Comparison of ENCODE assay signal across 16 cellular contexts in genomic region chr1:203197625-203198024, GRCh38. TPM values are rescaled to one million over a fixed set of nuclear protein-coding genes. Genes with fewer than 3 reads are reported as not detected.
DNase-seq lines count a peak whose midpoint lies in the region; ATAC-seq and TF ChIP-seq lines count a peak whose summit lies in the region.
"Had no signal": no experiment of that assay in that cellular context is flagged by ENCODE, and none has a peak within 500 bp of the region (broad histone marks: within the 10 kb centered on the region; RNA-seq: fewer than 3 reads in every experiment).

No MANE protein-coding gene starts in this region.

- no peaks in the 10 kb centered on the region for H3K36me3 Mint-ChIP-seq in T-helper 2 cell treated with Interferon-gamma antibody and Interleukin-4, amounts not matched to agents 5 μg/mL and 100 μg/mL, for 36 hours (ENCODE audit: low read depth)
- no peaks in the 10 kb centered on the region for H3K36me3 Mint-ChIP-seq in H9 (ENCODE audit: insufficient read depth in 1 of 3, low read depth in 3 of 3)

- H2BK12ac ChIP-seq in H9 (ENCODE audit: insufficient read length, low read depth, low read length), result no peak overlapping the region

- peaks cover 9% of the 10 kb centered on the region for H3K27me3 Mint-ChIP-seq in T-helper 2 cell treated with Interferon-gamma antibody and Interleukin-4, amounts not matched to agents 5 μg/mL and 100 μg/mL, for 36 hours (ENCODE audit: low read depth)
- H3K27me3 Mint-ChIP-seq in H9 (ENCODE audit: low read depth), result peaks cover 17% of the 10 kb centered on the region

- no peak overlapping the region for H3K4me3 ChIP-seq in GM23248
- H3K4me3 ChIP-seq in SJCRH30, result no peak overlapping the region
- H3K4me3 ChIP-seq in fibroblast of villous mesenchyme (ENCODE audit: low read depth, low read length), result no peak overlapping the region
- H3K4me3 ChIP-seq: left ventricle myocardium inferior, pancreas had no signal

- H2BK15ac ChIP-seq in H9 (ENCODE audit: low read depth, low read length), result no peak overlapping the region

- H4K5ac ChIP-seq in H9 (ENCODE audit: insufficient read length, low read depth, low read length), result no peak overlapping the region

- WGBS in GM23248 (ENCODE audit: low coverage in 1 of 2, low lambda C conversion rate in 2 of 2, missing lambda C conversion rate in 2 of 2), 2 experiments, result 2 to 5% methylated on average over 3 of the region's 3 CpGs
- WGBS in H9 (ENCODE audit: extremely low coverage, insufficient read length, low lambda C conversion rate), result no CpG with 5 or more reads among the region's 3 CpGs

- H3K27ac ChIP-seq in GM23248, result peak overlapping the region; percentile 35; the same call in 1 of the 2 replicates
- H3K27ac ChIP-seq in SJCRH30, result no peak overlapping the region
- H3K27ac ChIP-seq in H9 (ENCODE audit: insufficient read length, low read depth, low read length), result no peak overlapping the region
- H3K27ac ChIP-seq: epithelial cell of prostate, left ventricle myocardium inferior, pancreas had no signal

- H3K23me2 ChIP-seq in H9 (ENCODE audit: insufficient read length, low read depth, low read length, poor library complexity, severe bottlenecking), result no peaks in the 10 kb centered on the region

- no peaks in the 10 kb centered on the region for H3K9me2 ChIP-seq in GM23248 (ENCODE audit: insufficient read depth)

- in situ Hi-C loops in GM23248 (cut with MboI), result no loop called here

- no peak overlapping the region for H4K91ac ChIP-seq in H9 (ENCODE audit: insufficient read length, low read depth, low read length)

- no peaks in the 10 kb centered on the region for H3K36me3 ChIP-seq in GM23248 (ENCODE audit: low read depth)
- no peaks in the 10 kb centered on the region for H3K36me3 ChIP-seq in SJCRH30
- H3K36me3 ChIP-seq: left ventricle myocardium inferior, pancreas had no signal

- no peak overlapping the region for H2BK20ac ChIP-seq in H9 (ENCODE audit: low read depth, low read length, poor library complexity, severe bottlenecking)

- H4K8ac ChIP-seq in H9 (replicated peaks; ENCODE audit: insufficient read length, low read depth, low read length), result no peak overlapping the region

- H3K56ac ChIP-seq in H9 (ENCODE audit: insufficient read length, low read depth, low read length), result no peak overlapping the region

- no peak overlapping the region for H2BK5ac ChIP-seq in H9 (ENCODE audit: insufficient read length, low read length)

- no peak overlapping the region for H3K23ac ChIP-seq in H9 (ENCODE audit: insufficient read length, low read depth, low read length)

- no peak overlapping the region for H3K14ac ChIP-seq in H9 (ENCODE audit: insufficient read depth, low read length)

- DNase-seq in GM23248 (peak; percentile 89), SJCRH30 (peak; percentile 60 to 68), fibroblast of villous mesenchyme (ENCODE audit: low read depth) (peak; percentile 86), H9 (no peak), CD1c-positive myeloid dendritic cell (ENCODE audit: extremely low spot score) (no peak)
- peak; percentile 33 for DNase-seq in stimulated activated naive CD8-positive, alpha-beta T cell treated with anti-CD3 and anti-CD28 coated beads, Interleukin-15, Interleukin-2, amounts not matched to agents 100 U/mL and 50 U/mL, for 24 hours
- no peak for DNase-seq in T-helper 2 cell treated with Interferon-gamma antibody and Interleukin-4, amounts not matched to agents 5 μg/mL and 100 μg/mL, for 36 hours (ENCODE audit: low spot score)
- DNase-seq: anterior cingulate cortex; left ventricle myocardium inferior; NCI-H82; stimulated activated CD4-positive, alpha-beta T cell treated with anti-CD3 and anti-CD28 coated beads, Interleukin-4, amount 100 ng/mL, for 4 hours; T-helper 1 cell had no signal

- H3K27ac Mint-ChIP-seq in T-helper 2 cell treated with Interferon-gamma antibody and Interleukin-4, amounts not matched to agents 5 μg/mL and 100 μg/mL, for 36 hours, result no peak overlapping the region
- H3K27ac Mint-ChIP-seq in H9, result no peak overlapping the region

- H3K18ac ChIP-seq in H9 (ENCODE audit: insufficient read length, low read depth, low read length), result no peak overlapping the region

- H3K9me3 Mint-ChIP-seq in T-helper 2 cell treated with Interferon-gamma antibody and Interleukin-4, amounts not matched to agents 5 μg/mL and 100 μg/mL, for 36 hours, result no peaks in the 10 kb centered on the region
- peaks cover 2 to 3% of the 10 kb centered on the region in 2 experiments; a peak in 3 of 5 replicates for H3K9me3 Mint-ChIP-seq in H9

- H3K9ac ChIP-seq in GM23248, result peak overlapping the region; percentile 8; the same call in 1 of the 2 replicates
- H3K9ac ChIP-seq in H9 (ENCODE audit: extremely low read depth, insufficient read length, low read length), result no peak overlapping the region

- no peak overlapping the region for H2BK120ac ChIP-seq in H9 (ENCODE audit: low read depth, low read length, poor library complexity, severe bottlenecking)

- no peaks in the 10 kb centered on the region for H3K79me2 ChIP-seq in GM23248 (ENCODE audit: insufficient read depth)
- H3K79me2 ChIP-seq in H9 (ENCODE audit: insufficient read depth, low read length), result no peaks in the 10 kb centered on the region

- no peak overlapping the region for H3T11ph ChIP-seq in H9 (ENCODE audit: low read length)

- no peaks in the 10 kb centered on the region for H3K4me1 Mint-ChIP-seq in T-helper 2 cell treated with Interferon-gamma antibody and Interleukin-4, amounts not matched to agents 5 μg/mL and 100 μg/mL, for 36 hours (ENCODE audit: low read depth)
- H3K4me1 Mint-ChIP-seq in H9, result peaks cover 2 to 7% of the 10 kb centered on the region in 2 experiments; a peak in 2 of 4 replicates

- H3K79me1 ChIP-seq in H9 (ENCODE audit: insufficient read depth, low read depth, low read length, poor library complexity, severe bottlenecking), result no peaks in the 10 kb centered on the region

- H3K9me3 ChIP-seq in GM23248 (ENCODE audit: low read depth) (no peaks in the 10 kb centered on the region), SJCRH30 (replicated peaks) (peaks cover 3% of the 10 kb centered on the region), H9 (ENCODE audit: control insufficient read depth, low read depth, low read length) (no peaks in the 10 kb centered on the region)
- H3K9me3 ChIP-seq: left ventricle myocardium inferior, pancreas had no signal

- peak; percentile 73 for ATAC-seq in stimulated activated naive CD8-positive, alpha-beta T cell treated with anti-CD3 and anti-CD28 coated beads, Interleukin-15, Interleukin-2, amounts not matched to agents 100 U/mL and 50 U/mL, for 24 hours
- ATAC-seq: pancreas had no signal

- H2AFZ ChIP-seq in GM23248 (0 out of 2 replicates have a peak overlapping the region, but pooled peaks have one; percentile 5), H9 (ENCODE audit: low read length) (no peak overlapping the region)

- peak overlapping the region; percentile 65 for H3K4me2 ChIP-seq in GM23248 (ENCODE audit: unreplicated experiment)
- no peak overlapping the region for H3K4me2 ChIP-seq in H9 (ENCODE audit: insufficient read depth, insufficient read length, low read length)

- no peak overlapping the region for H2AK5ac ChIP-seq in H9 (ENCODE audit: insufficient read length, low read length)

- TF ChIP-seq CTCF in fibroblast of villous mesenchyme (IDR thresholded peaks at IDR 0.05; ENCODE audit: insufficient read depth, low read depth, low read length) (no peak), H9 (conservative IDR thresholded peaks at IDR 0.05) (no peak)

- H3K27me3 ChIP-seq in GM23248 (replicated peaks; ENCODE audit: insufficient read depth) (no peaks in the 10 kb centered on the region), SJCRH30 (no peaks in the 10 kb centered on the region), H9 (ENCODE audit: insufficient read depth, low read length) (no peaks in the 10 kb centered on the region)
- H3K27me3 ChIP-seq: pancreas had no signal

- H3K4ac ChIP-seq in H9 (ENCODE audit: low read depth, low read length), result no peak overlapping the region

- no peak overlapping the region for H3K4me3 Mint-ChIP-seq in T-helper 2 cell treated with Interferon-gamma antibody and Interleukin-4, amounts not matched to agents 5 μg/mL and 100 μg/mL, for 36 hours
- H3K4me3 Mint-ChIP-seq in H9, result no peak overlapping the region

- H4K20me1 ChIP-seq in GM23248 (ENCODE audit: insufficient read depth), result no peaks in the 10 kb centered on the region
- no peaks in the 10 kb centered on the region for H4K20me1 ChIP-seq in H9 (ENCODE audit: control insufficient read depth, insufficient read depth, insufficient read length)

- H3F3A ChIP-seq in GM23248 (ENCODE audit: insufficient read depth), result peaks cover 44% of the 10 kb centered on the region

- H3K4me1 ChIP-seq in GM23248 (ENCODE audit: insufficient read depth) (peaks cover 62% of the 10 kb centered on the region), SJCRH30 (peaks cover 39% of the 10 kb centered on the region), H9 (ENCODE audit: insufficient read depth, low read length) (no peaks in the 10 kb centered on the region)
- H3K4me1 ChIP-seq: pancreas had no signal

RNA-seq across cellular contexts. Expression of gene CHI3L1, which starts 11.1 kb away (rescaled TPM):
- 0.22 and 0.63 TPM in 2 replicates for total RNA-seq in GM23248 (2014; rRNA removed; shearing (Covaris generic))
- 0.23 TPM in 1 of 2 replicates, not detected in the other for polyA plus RNA-seq in GM23248 (2016; fragmentation: Nextera tagmentation; extraction: Ambion mirVana)
- total RNA-seq in SJCRH30 (2014; rRNA removed; shearing (Covaris generic)), result not detected in 2 replicates
- total RNA-seq in fibroblast of villous mesenchyme (15.8 and 136 TPM in 2 replicates), H9 (2021) (not detected in 2 replicates)
- total RNA-seq: activated CD8-positive, alpha-beta memory T cell treated with anti-CD3 and anti-CD28 coated beads for 36 hours; left ventricle myocardium inferior had no signal

RNA-seq across cellular contexts. Expression of gene MYBPH, which starts 22.0 kb away (rescaled TPM):
- total RNA-seq in GM23248 (2014; rRNA removed; shearing (Covaris generic)), result 0.11 and 1.4 TPM in 2 replicates
- polyA plus RNA-seq in GM23248 (2016; fragmentation: Nextera tagmentation; extraction: Ambion mirVana), result 0.34 and 0.89 TPM in 2 replicates
- total RNA-seq in SJCRH30 (2014; rRNA removed; shearing (Covaris generic)), result 1.1 and 1.8 TPM in 2 replicates
- 0.32 and 0.43 TPM in 2 replicates for total RNA-seq in fibroblast of villous mesenchyme
- total RNA-seq in H9 (2021), result not detected in 2 replicates
- total RNA-seq: activated CD8-positive, alpha-beta memory T cell treated with anti-CD3 and anti-CD28 coated beads for 36 hours; left ventricle myocardium inferior; pancreas; temporal lobe had no signal
- polyA plus RNA-seq: pancreas had no signal

RNA-seq across cellular contexts. Expression of gene CHIT1, which starts 31.8 kb away (rescaled TPM):
- not detected in 2 replicates for total RNA-seq in GM23248 (2014; rRNA removed; shearing (Covaris generic))
- polyA plus RNA-seq in GM23248 (2016; fragmentation: Nextera tagmentation; extraction: Ambion mirVana), result not detected in 2 replicates
- 0.08 and 0.18 TPM in 2 replicates for total RNA-seq in SJCRH30 (2014; rRNA removed; shearing (Covaris generic))
- under 0.01 TPM in 1 of 2 replicates, not detected in the other for total RNA-seq in fibroblast of villous mesenchyme
- total RNA-seq in H9 (2021), result not detected in 2 replicates
- total RNA-seq: left ventricle myocardium inferior had no signal

Comparison
In these comparisons a context has a peak if more than half of its experiments do, and no peak if none do; other contexts are left out.
1. DNase-seq: peak in GM23248 (single experiment), SJCRH30 (2 of 2), fibroblast of villous mesenchyme (single experiment) and stimulated activated naive CD8-positive, alpha-beta T cell treated with anti-CD3 and anti-CD28 coated beads, Interleukin-15, Interleukin-2, amounts not matched to agents 100 U/mL and 50 U/mL, for 24 hours (single experiment); none in T-helper 2 cell treated with Interferon-gamma antibody and Interleukin-4, amounts not matched to agents 5 μg/mL and 100 μg/mL, for 36 hours (single experiment), H9 (single experiment) and CD1c-positive myeloid dendritic cell (single experiment).
2. RNA of gene CHI3L1, which starts 11.1 kb away (total RNA-seq): 15.8 to 136 TPM in fibroblast of villous mesenchyme; 0.22 to 0.63 TPM in GM23248, not detected in H9 and not detected in SJCRH30; every median in the first group is over 10 times any median in the second.